Comparison of ENCODE assay signal across 8 cellular contexts in genomic region chr11:130213143-130213978, GRCh38. TPM values are rescaled to one million over a fixed set of nuclear protein-coding genes. Genes with fewer than 3 reads are reported as not detected.
DNase-seq lines count a peak whose midpoint lies in the region; ATAC-seq and TF ChIP-seq lines count a peak whose summit lies in the region.

No MANE protein-coding gene starts in this region.

- DNase-seq in SKM-1 treated with dmso at 0.1 percent for 144 hours (lab: John Stamatoyannopoulos, UW; ENCODE audit: unreplicated experiment) (peak; percentile 29), SKM-1 (lab: John Stamatoyannopoulos, UW; ENCODE audit: unreplicated experiment) (no peak), NCI-H526 (lab: John Stamatoyannopoulos, UW) (peak; percentile 33 to 94), endothelial cell (ENCODE audit: low spot score) (peak; percentile 82), mucosa of gallbladder (ENCODE audit: low spot score) (peak; percentile 48)
- DNase-seq in activated CD8-positive, alpha-beta memory T cell treated with anti-CD3 and anti-CD28 coated beads for 4 hours (ENCODE audit: low read depth in 2 of 2), result peak; percentile 44
- peak; percentile 43 to 59 for DNase-seq in stimulated activated CD8-positive, alpha-beta memory T cell treated with anti-CD3 and anti-CD28 coated beads, Interleukin-7, amount 100 ng/mL, for 1 hour (ENCODE audit: low read depth in 2 of 2)

- H3K9me3 Mint-ChIP-seq in endothelial cell (ENCODE audit: unreplicated experiment), result no peaks in the 10 kb centered on the region

- peaks cover 9% of the 10 kb centered on the region for H3K27me3 Mint-ChIP-seq in endothelial cell (ENCODE audit: unreplicated experiment)

- no peaks in the 10 kb centered on the region for H3K4me1 Mint-ChIP-seq in endothelial cell (ENCODE audit: unreplicated experiment)

- peak; percentile 81 for ATAC-seq in HG02973 (IDR thresholded peaks at IDR 0.05; ENCODE audit: unreplicated experiment)

- peaks cover 4% of the 10 kb centered on the region for H3K36me3 Mint-ChIP-seq in endothelial cell (ENCODE audit: low read depth, unreplicated experiment)

- TF ChIP-seq CTCF in endothelial cell (IDR thresholded peaks at IDR 0.05; ENCODE audit: unreplicated experiment), result peak; percentile 96

- no peak overlapping the region for H3K27ac Mint-ChIP-seq in endothelial cell (ENCODE audit: unreplicated experiment)

- no peak overlapping the region for H3K4me3 Mint-ChIP-seq in endothelial cell (ENCODE audit: unreplicated experiment)

RNA-seq across cellular contexts. Expression of gene ST14, which starts 53.8 kb away (rescaled TPM):
- total RNA-seq in endothelial cell (ENCODE audit: unreplicated experiment), result 8.7 TPM
- total RNA-seq in mucosa of gallbladder, result 193 TPM

Comparison
In these comparisons a context has a peak if more than half of its experiments do, and no peak if none do; other contexts are left out.
1. RNA of gene ST14, which starts 53.8 kb away (total RNA-seq): 193 TPM in mucosa of gallbladder (single experiment); 8.7 TPM in endothelial cell (single experiment); every median in the first group is over 10 times any median in the second.